Comparison of ENCODE assay signal across 13 cellular contexts in the genomic region with DNA sequence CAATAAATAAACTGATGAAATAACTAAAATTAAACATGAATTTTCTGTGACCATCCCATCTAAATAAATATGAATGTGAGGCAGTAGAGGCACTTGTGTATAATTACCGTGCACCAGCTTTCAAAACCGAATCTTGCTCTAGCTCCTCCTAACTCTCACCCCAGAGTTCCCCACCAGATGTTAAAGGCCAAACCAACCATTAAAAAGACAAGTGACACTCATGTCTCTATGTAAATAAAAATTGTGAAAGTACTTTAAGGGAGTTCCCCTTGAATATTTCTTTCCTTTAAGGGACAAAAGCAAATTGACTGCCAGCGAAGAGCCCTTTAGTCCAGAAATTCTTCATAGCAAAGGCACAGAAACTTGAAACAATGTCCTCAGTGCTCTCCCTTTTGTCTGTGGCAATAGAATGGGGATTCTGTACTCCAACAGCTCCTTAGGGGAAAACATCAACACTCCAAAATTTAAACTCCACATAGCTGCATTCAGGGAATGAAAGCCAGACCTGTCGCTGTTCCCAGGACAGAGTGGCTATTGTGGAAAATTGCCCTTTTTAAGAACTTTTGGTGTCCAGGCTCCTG.
A peak's percentile ranks its signal among the peaks of the same experiment; 100 is the strongest.
DNase-seq lines count a peak whose midpoint lies in the region; ATAC-seq, FAIRE-seq and TF ChIP-seq lines count a peak whose summit lies in the region.
"Had no signal": no experiment of that assay in that cellular context is flagged by ENCODE, and none has a peak within 500 bp of the region (broad histone marks: within the 10 kb centered on the region; RNA-seq: fewer than 3 reads in every experiment).

No MANE protein-coding gene starts in this region.

- no peak overlapping the region for H2BK20ac ChIP-seq in H1 (ENCODE audit: low read length)

- no peak overlapping the region for H3K4me3 Mint-ChIP-seq in CD14-positive monocyte

- H3K36me3 Mint-ChIP-seq in CD14-positive monocyte, result no peaks in the 10 kb centered on the region

- FAIRE-seq in H1 (lab: Jason Lieb, UNC), result no peak
- FAIRE-seq: astrocyte, HTR-8/SVneo, TTC549 had no signal

- no peak for TF ChIP-seq CTCF in H1 (IDR thresholded peaks at IDR 0.05; ENCODE audit: control extremely low read depth in 1 of 3, insufficient read depth in 1 of 3, low read depth in 1 of 3, low read length in 3 of 3)
- no peak for TF ChIP-seq CTCF in CD14-positive monocyte (IDR thresholded peaks at IDR 0.05)

- peaks cover 0 to 2% (median 0%) of the 10 kb centered on the region in 3 donors for H3K27me3 Mint-ChIP-seq in CD14-positive monocyte (ENCODE audit: low read depth in 3 of 3)

- 0 out of 2 replicates have a peak overlapping the region, but pooled peaks have one; percentile 13 for H2AFZ ChIP-seq in H1 (ENCODE audit: low read length)

- no peak overlapping the region for H2AK5ac ChIP-seq in H1 (ENCODE audit: low read depth, low read length)

- ATAC-seq in GM19025 (IDR thresholded peaks at IDR 0.05; ENCODE audit: low read depth, unreplicated experiment) (peak; percentile 97), GM21737 (IDR thresholded peaks at IDR 0.05; ENCODE audit: unreplicated experiment) (peak; percentile 96), HG03159 (IDR thresholded peaks at IDR 0.05; ENCODE audit: unreplicated experiment) (peak; percentile 97)

- H3K56ac ChIP-seq in H1 (replicated peaks; ENCODE audit: insufficient read length, low read depth, low read length), result no peak overlapping the region

- POLR2A ChIA-PET in H1 (lab: Charles Lee; ENCODE audit: partially characterized antibody), result no interaction called here

- no peak overlapping the region for H3K18ac ChIP-seq in H1 (ENCODE audit: extremely low read depth, low read length)

- intact Hi-C loops in CD14-positive monocyte (cut with micrococcal nuclease), result no loop called here

- no peaks in the 10 kb centered on the region for H3K36me3 ChIP-seq in H1 (ENCODE audit: control insufficient read depth in 2 of 4, insufficient read depth in 4 of 4, low read length in 3 of 4)
- H3K36me3 ChIP-seq: Peyer's patch had no signal

- H3K4me1 ChIP-seq in H1 (replicated peaks in 1 of 4; ENCODE audit: control insufficient read depth in 3 of 4, insufficient read depth in 4 of 4, low read length in 3 of 4), result no peaks in the 10 kb centered on the region
- H3K4me1 ChIP-seq: Peyer's patch had no signal

- H3K4me2 ChIP-seq in H1 (ENCODE audit: insufficient read depth in 1 of 2, low read depth in 2 of 2, low read length in 2 of 2), result no peak overlapping the region

- H4K20me1 ChIP-seq in H1 (replicated peaks in 1 of 2; ENCODE audit: control insufficient read depth in 1 of 2, insufficient read depth in 2 of 2, low read length in 2 of 2), result no peaks in the 10 kb centered on the region

- H3K79me2 ChIP-seq in H1 (ENCODE audit: control insufficient read depth in 1 of 2, insufficient read depth in 2 of 2, low read length in 2 of 2), result no peaks in the 10 kb centered on the region

- no peaks in the 10 kb centered on the region for H3K79me1 ChIP-seq in H1 (ENCODE audit: low read depth, low read length)

- no peak overlapping the region for H2BK120ac ChIP-seq in H1 (replicated peaks; ENCODE audit: low read depth, low read length)

- no peaks in the 10 kb centered on the region for H3K9me3 ChIP-seq in H1 (ENCODE audit: insufficient read depth in 2 of 2, low read depth in 1 of 2, low read length in 1 of 2)
- H3K9me3 ChIP-seq: Peyer's patch had no signal

- no peak overlapping the region for H4K91ac ChIP-seq in H1 (replicated peaks; ENCODE audit: insufficient read length, low read length)

- no peak overlapping the region for H3K9ac ChIP-seq in H1 (replicated peaks in 1 of 4; ENCODE audit: extremely low read depth in 1 of 4, low read depth in 3 of 4, low read length in 3 of 4)

- H3K27ac Mint-ChIP-seq in CD14-positive monocyte, result no peak overlapping the region

- no peak overlapping the region for H4K5ac ChIP-seq in H1 (ENCODE audit: insufficient read length, low read depth, low read length)

- DNase-seq in H1 (ENCODE audit: low read depth in 1 of 2, low spot score in 2 of 2) (no peak), NCI-H1436 treated with DMSO at 0.1 percent for 48 hours (lab: John Stamatoyannopoulos, UW) (no peak), CD14-positive monocyte (ENCODE audit: low spot score) (no peak)
- DNase-seq in activated CD8-positive, alpha-beta memory T cell treated with anti-CD3 and anti-CD28 coated beads, Interleukin-2, amount 50 U/mL, for 4 hours, result no peak
- DNase-seq: hypothalamus, NCI-H1105 treated with DMSO at 0.1 percent for 48 hours, Peyer's patch had no signal

- H3K4me1 Mint-ChIP-seq in CD14-positive monocyte, result no peaks in the 10 kb centered on the region

- no peak overlapping the region for H3K23ac ChIP-seq in H1 (ENCODE audit: insufficient read length)

- no peaks in the 10 kb centered on the region for H3K23me2 ChIP-seq in H1 (ENCODE audit: low read depth, low read length)

- TF ChIP-seq POLR2A in H1 (IDR thresholded peaks at IDR 0.05; ENCODE audit: control extremely low read depth in 1 of 2, low read depth in 2 of 2, low read length in 2 of 2), result no peak

- peaks cover 0 to 3% (median 2%) of the 10 kb centered on the region in 7 donors for H3K9me3 Mint-ChIP-seq in CD14-positive monocyte

- no peak overlapping the region for H3K27ac ChIP-seq in H1 (ENCODE audit: low read depth, low read length)
- H3K27ac ChIP-seq: Peyer's patch had no signal

- no peak for TF ChIP-seq RAD21 in H1 (IDR thresholded peaks at IDR 0.05 in 1 of 2, conservative IDR thresholded peaks at IDR 0.05 in 1 of 2; ENCODE audit: low read depth in 2 of 2, low read length in 2 of 2)

- no peak overlapping the region for H3K4me3 ChIP-seq in H1 (ENCODE audit: extremely low read depth in 1 of 4, insufficient read depth in 2 of 4, low read depth in 3 of 4, low read length in 4 of 4)
- H3K4me3 ChIP-seq: Peyer's patch had no signal

- 90% methylated on average over 4 of the region's 4 CpGs; no CpG with 5 or more reads in 1 of the 2 experiments for WGBS in H1 (ENCODE audit: extremely low coverage in 1 of 2, insufficient coverage in 1 of 2, insufficient read length in 1 of 2, insufficient replicate concordance in 2 of 2, low coverage in 1 of 2, low lambda C conversion rate in 2 of 2, missing lambda C conversion rate in 1 of 2), 2 experiments

- no peak overlapping the region for H3K14ac ChIP-seq in H1 (ENCODE audit: insufficient read length)

- H2BK15ac ChIP-seq in H1 (ENCODE audit: low read length), result no peak overlapping the region

- no peak for TF ChIP-seq EP300 in H1 (IDR thresholded peaks at IDR 0.05; ENCODE audit: borderline replicate concordance in 1 of 2, low read depth in 2 of 2, low read length in 2 of 2)

- H3K27me3 ChIP-seq in H1 (replicated peaks in 1 of 4; ENCODE audit: control insufficient read depth in 3 of 4, extremely low read depth in 1 of 4, insufficient read depth in 3 of 4, low read length in 3 of 4), result no peaks in the 10 kb centered on the region
- H3K27me3 ChIP-seq: Peyer's patch had no signal

- H3K4ac ChIP-seq in H1 (replicated peaks; ENCODE audit: insufficient read length, low read depth, low read length), result no peak overlapping the region

- H4K8ac ChIP-seq in H1 (ENCODE audit: extremely low read depth, insufficient read depth, low read length), result no peak overlapping the region

- no peak overlapping the region for H2BK5ac ChIP-seq in H1 (ENCODE audit: low read depth, low read length)

- H2BK12ac ChIP-seq in H1 (ENCODE audit: low read depth, low read length), result no peak overlapping the region

- CTCF ChIA-PET in H1 (lab: Charles Lee; ENCODE audit: partially characterized antibody), result interaction anchor here (0.6 to 1.5 kb wide), 4 partner anchors 13 to 591 kb away, joined by 3 to 5 read pairs (median 4); no protein-coding TSS in a partner anchor

TF ChIP-seq in H1, 55 proteins besides CTCF, POLR2A, EP300 and RAD21:
- no peak for TF ChIP-seq TAF7 (optimal IDR thresholded peaks at IDR 0.05; ENCODE audit: borderline replicate concordance, low read depth, low read length)
- no peak for TF ChIP-seq NANOG (IDR thresholded peaks at IDR 0.05; ENCODE audit: insufficient read depth, low read depth, low read length, poor library complexity, severe bottlenecking)
- no peak for TF ChIP-seq RFX5 (IDR thresholded peaks at IDR 0.05; ENCODE audit: borderline replicate concordance, low read depth, low read length)
- no peak for TF ChIP-seq RBBP5 (IDR thresholded peaks at IDR 0.05; ENCODE audit: borderline replicate concordance, low read depth, low read length)
- TF ChIP-seq NRF1 (IDR thresholded peaks at IDR 0.05; ENCODE audit: low read depth, low read length), result no peak
- no peak for TF ChIP-seq CHD1 (IDR thresholded peaks at IDR 0.05; ENCODE audit: low read depth, low read length)
- no peak for TF ChIP-seq SUZ12 (IDR thresholded peaks at IDR 0.05; ENCODE audit: low read length)
- TF ChIP-seq SP4 (IDR thresholded peaks at IDR 0.05; ENCODE audit: low read length), result no peak
- no peak for TF ChIP-seq KDM5A (IDR thresholded peaks at IDR 0.05; ENCODE audit: low read length)
- TF ChIP-seq CHD2 (IDR thresholded peaks at IDR 0.05; ENCODE audit: low read length), result no peak
- no peak for TF ChIP-seq CBX8 (IDR thresholded peaks at IDR 0.05; ENCODE audit: borderline replicate concordance, low read depth, low read length)
- TF ChIP-seq KDM4A (IDR thresholded peaks at IDR 0.05; ENCODE audit: low read depth, low read length, severe bottlenecking), result no peak
- TF ChIP-seq CREB1 (IDR thresholded peaks at IDR 0.05), result no peak
- no peak for TF ChIP-seq CTBP2 (IDR thresholded peaks at IDR 0.05; ENCODE audit: borderline replicate concordance, insufficient read depth, insufficient read length, low read length)
- no peak for TF ChIP-seq ASH2L (IDR thresholded peaks at IDR 0.05; ENCODE audit: low read length)
- TF ChIP-seq, protein P1, sequence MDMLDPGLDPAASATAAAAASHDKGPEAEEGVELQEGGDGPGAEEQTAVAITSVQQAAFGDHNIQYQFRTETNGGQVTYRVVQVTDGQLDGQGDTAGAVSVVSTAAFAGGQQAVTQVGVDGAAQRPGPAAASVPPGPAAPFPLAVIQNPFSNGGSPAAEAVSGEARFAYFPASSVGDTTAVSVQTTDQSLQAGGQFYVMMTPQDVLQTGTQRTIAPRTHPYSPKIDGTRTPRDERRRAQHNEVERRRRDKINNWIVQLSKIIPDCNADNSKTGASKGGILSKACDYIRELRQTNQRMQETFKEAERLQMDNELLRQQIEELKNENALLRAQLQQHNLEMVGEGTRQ (IDR thresholded peaks at IDR 0.05; ENCODE audit: low read length), result no peak
- no peak for TF ChIP-seq MAFK (IDR thresholded peaks at IDR 0.05; ENCODE audit: low read depth, low read length)
- no peak for TF ChIP-seq TAF1 (IDR thresholded peaks at IDR 0.05; ENCODE audit: low read depth, low read length)
- no peak for TF ChIP-seq SIN3A (conservative IDR thresholded peaks at IDR 0.05 in 1 of 2, IDR thresholded peaks at IDR 0.05 in 1 of 2; ENCODE audit: low read depth in 1 of 2, low read length in 2 of 2)
- TF ChIP-seq, protein P2, sequence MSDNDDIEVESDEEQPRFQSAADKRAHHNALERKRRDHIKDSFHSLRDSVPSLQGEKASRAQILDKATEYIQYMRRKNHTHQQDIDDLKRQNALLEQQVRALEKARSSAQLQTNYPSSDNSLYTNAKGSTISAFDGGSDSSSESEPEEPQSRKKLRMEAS (IDR thresholded peaks at IDR 0.05), result no peak
